In genomic region chr15:40936234-40936708, GRCh38 we compare ENCODE assay signal across 14 cellular contexts. TPM values are rescaled to one million over a fixed set of nuclear protein-coding genes. Genes with fewer than 3 reads are reported as not detected.
"Had no signal": no experiment of that assay in that cellular context is flagged by ENCODE, and none has a peak within 500 bp of the region (broad histone marks: within the 10 kb centered on the region; RNA-seq: fewer than 3 reads in every experiment).

No MANE protein-coding gene starts in this region.

- H3K9ac ChIP-seq: parathyroid adenoma had no signal

- H2AFZ ChIP-seq: parathyroid adenoma had no signal

- H3K4me3 ChIP-seq: esophagus muscularis mucosa, sigmoid colon, smooth muscle cell, testis had no signal

- H3K36me3 ChIP-seq: sigmoid colon had no signal

- H3K4me2 ChIP-seq: smooth muscle cell had no signal

- H3K27me3 ChIP-seq: testis had no signal

- ATAC-seq: effector memory CD8-positive, alpha-beta T cell; stimulated activated naive B cell treated with anti-CD40 and anti-IgM and Interleukin-4, amounts not matched to agents 10 μg/mL and 1 μg/mL and 100 μg/mL, for 72 hours had no signal

- DNase-seq: activated naive CD4-positive, alpha-beta T cell treated with Interleukin-2 at 50 U/mL for 16 hours; activated naive CD8-positive, alpha-beta T cell treated with anti-CD3 and anti-CD28 coated beads for 36 hours; activated T-cell treated with anti-CD3 and anti-CD28 coated beads, Interleukin-2, amount 50 U/mL, for 48 hours; effector memory CD8-positive, alpha-beta T cell; mammary epithelial cell; sigmoid colon; stimulated activated CD4-positive, alpha-beta T cell treated with anti-CD3 and anti-CD28 coated beads, Interleukin-2, amount 100 ng/mL, for 48 hours; stimulated activated CD8-positive, alpha-beta memory T cell treated with anti-CD3 and anti-CD28 coated beads, Interleukin-4, amount 100 ng/mL, for 48 hours; stimulated activated naive B cell treated with anti-CD40 and anti-IgM and Interleukin-4, amounts not matched to agents 10 μg/mL and 1 μg/mL and 100 μg/mL, for 72 hours; T-helper 1 cell; testis had no signal

- H3K9me3 ChIP-seq: esophagus muscularis mucosa, sigmoid colon, testis had no signal

- H3K27ac ChIP-seq: esophagus muscularis mucosa, parathyroid adenoma, sigmoid colon, testis had no signal

RNA-seq across cellular contexts. Expression of gene DLL4, which starts 7.1 kb away (rescaled TPM):
- total RNA-seq: activated naive CD8-positive, alpha-beta T cell treated with anti-CD3 and anti-CD28 coated beads for 36 hours; smooth muscle cell had no signal
- polyA plus RNA-seq: mammary epithelial cell, smooth muscle cell had no signal
